ENCODE assay signal across 10 cellular contexts in the genomic region with DNA sequence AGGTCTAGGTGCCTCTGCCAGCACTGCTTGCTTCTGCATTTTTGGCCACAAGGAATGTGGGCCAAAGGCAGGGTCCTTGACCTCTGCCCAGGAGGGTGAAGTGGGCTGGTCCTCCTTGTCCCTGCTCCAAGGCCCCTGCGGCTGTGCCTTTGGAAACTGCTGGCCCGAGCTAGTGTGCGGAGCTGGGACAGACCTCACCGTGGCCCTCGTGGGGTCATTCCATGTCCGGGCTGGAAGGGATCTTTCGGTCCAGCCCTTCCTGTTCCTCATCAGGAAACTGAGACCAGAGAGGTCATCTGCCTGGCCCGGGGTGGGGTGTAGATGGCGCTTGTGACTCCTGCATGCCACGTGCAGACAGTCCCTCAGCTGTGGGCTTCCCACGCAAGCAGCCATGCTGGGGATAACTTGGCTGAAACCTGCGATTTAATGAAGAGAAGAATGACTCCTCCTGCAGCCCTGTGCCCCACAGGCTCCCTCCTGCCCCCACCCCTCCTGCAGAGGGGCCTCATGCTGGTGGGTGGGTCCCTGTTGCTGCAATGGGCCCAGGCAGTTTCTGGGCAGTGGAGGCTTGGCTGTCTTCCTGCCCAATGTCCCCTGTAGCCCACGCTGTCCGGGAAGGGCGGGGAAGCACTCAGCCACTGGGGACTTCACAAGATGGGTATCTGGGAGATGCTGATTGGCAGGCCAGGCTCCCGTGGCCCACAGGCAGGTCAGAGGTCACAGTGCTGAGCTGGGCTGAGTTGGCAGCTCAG.
DNase-seq lines count a peak whose midpoint lies in the region; ATAC-seq, FAIRE-seq and TF ChIP-seq lines count a peak whose summit lies in the region.
"Had no signal": no experiment of that assay in that cellular context is flagged by ENCODE, and none has a peak within 500 bp of the region (broad histone marks: within the 10 kb centered on the region; RNA-seq: fewer than 3 reads in every experiment).

No MANE protein-coding gene starts in this region.

- BruUV-seq in K562 (replicated peaks; lab: Mats Ljungman, UMichigan) = no TSS peak

- POLR2A ChIA-PET in K562 (lab: Yijun Ruan, JAX) = no interaction called here

- H3K4me2 ChIP-seq in KMS-11 (peak overlapping the region; percentile 98; the same call in 1 of the 2 replicates), K562 (ENCODE audit: insufficient read depth, low read length) (no peak overlapping the region)

- no peak overlapping the region; the same call in 1 of the 2 replicates for H3K27ac ChIP-seq in KMS-11
- H3K27ac ChIP-seq in K562 (ENCODE audit: extremely low read depth, low read depth, low read length) = no peak overlapping the region

- H3K9ac ChIP-seq in KMS-11 = no peak overlapping the region
- H3K9ac ChIP-seq in K562 (ENCODE audit: insufficient read depth in 1 of 2, low read depth in 2 of 2, low read length in 2 of 2) = peak overlapping the region in 1 of 2 experiments; percentile 70; a peak in 2 of 4 replicates

- no peak for TF ChIP-seq POLR2A in K562 (conservative IDR thresholded peaks at IDR 0.05)

- H3K27me3 ChIP-seq in KMS-11 (ENCODE audit: insufficient read depth, low read depth) (no peaks in the 10 kb centered on the region), K562 (ENCODE audit: control insufficient read depth in 2 of 2, insufficient read depth in 2 of 2, low read length in 2 of 2) (no peaks in the 10 kb centered on the region)

- peaks cover 8% of the 10 kb centered on the region for H3K9me1 ChIP-seq in K562 (ENCODE audit: control insufficient read depth, insufficient read depth, low read length)

- no peaks in the 10 kb centered on the region; the same call in 1 of the 2 replicates for H3K36me3 ChIP-seq in KMS-11 (ENCODE audit: insufficient read depth)
- H3K36me3 ChIP-seq in K562 (ENCODE audit: control insufficient read depth, insufficient read depth, low read length) = peaks cover 6% of the 10 kb centered on the region; the same call in 1 of the 3 replicates
- H3K36me3 ChIP-seq in mucosa of descending colon (ENCODE audit: low read depth) = no peaks in the 10 kb centered on the region

- H3K9me3 Mint-ChIP-seq in stimulated activated naive B cell treated with anti-CD40 and anti-IgM and Interleukin-4, amounts not matched to agents 10 μg/mL and 1 μg/mL and 100 μg/mL, for 72 hours = no peaks in the 10 kb centered on the region

- H3K36me3 Mint-ChIP-seq in stimulated activated naive B cell treated with anti-CD40 and anti-IgM and Interleukin-4, amounts not matched to agents 10 μg/mL and 1 μg/mL and 100 μg/mL, for 72 hours = peaks cover 0 to 11% of the 10 kb centered on the region in 2 donors

- peaks cover 47 to 61% of the 10 kb centered on the region in 2 donors for H3K4me1 Mint-ChIP-seq in stimulated activated naive B cell treated with anti-CD40 and anti-IgM and Interleukin-4, amounts not matched to agents 10 μg/mL and 1 μg/mL and 100 μg/mL, for 72 hours

- H3K27me3 Mint-ChIP-seq in stimulated activated naive B cell treated with anti-CD40 and anti-IgM and Interleukin-4, amounts not matched to agents 10 μg/mL and 1 μg/mL and 100 μg/mL, for 72 hours = no peaks in the 10 kb centered on the region

- in situ Hi-C loops in K562 (cut with MboI) = no loop called here

- H3K27ac Mint-ChIP-seq in stimulated activated naive B cell treated with anti-CD40 and anti-IgM and Interleukin-4, amounts not matched to agents 10 μg/mL and 1 μg/mL and 100 μg/mL, for 72 hours = peak overlapping the region; percentile 42

- peaks cover 66% of the 10 kb centered on the region for H3K4me1 ChIP-seq in KMS-11 (ENCODE audit: low read depth, poor library complexity, severe bottlenecking)
- peaks cover 37 to 75% of the 10 kb centered on the region in 2 experiments for H3K4me1 ChIP-seq in K562 (replicated peaks in 1 of 2; ENCODE audit: control insufficient read depth in 2 of 2, insufficient read depth in 2 of 2, low read length in 2 of 2)
- peaks cover 43% of the 10 kb centered on the region for H3K4me1 ChIP-seq in mucosa of descending colon (ENCODE audit: low read depth)

- H3K9me3 ChIP-seq in K562 (replicated peaks; ENCODE audit: control insufficient read depth, insufficient read depth, low read depth, low read length) = no peaks in the 10 kb centered on the region
- H3K9me3 ChIP-seq in mucosa of descending colon = no peaks in the 10 kb centered on the region

- no peak for TF ChIP-seq EP300 in K562 (IDR thresholded peaks at IDR 0.05; ENCODE audit: low read length)

- WGBS in K562 (ENCODE audit: insufficient coverage, low coverage, missing lambda C conversion rate) = 55% methylated on average over 15 of the region's 16 CpGs

- ATAC-seq in K562 (peak; percentile 38), left lobe of liver (peak; percentile 58), mucosa of descending colon (no peak), HG03097 (IDR thresholded peaks at IDR 0.05; ENCODE audit: low FRiP score, unreplicated experiment) (no peak), HG03342 (IDR thresholded peaks at IDR 0.05; ENCODE audit: unreplicated experiment) (no peak)
- no peak for ATAC-seq in stimulated activated naive B cell treated with anti-CD40 and anti-IgM and Interleukin-4, amounts not matched to agents 10 μg/mL and 1 μg/mL and 100 μg/mL, for 72 hours (replicated peaks)

- TF ChIP-seq CTCF in KMS-11 (conservative IDR thresholded peaks at IDR 0.05; ENCODE audit: low read depth, low read length) (no peak), K562 (IDR thresholded peaks at IDR 0.05 in 2 of 3, conservative IDR thresholded peaks at IDR 0.05 in 1 of 3; ENCODE audit: insufficient read depth in 2 of 3, low read depth in 1 of 3, low read length in 3 of 3) (no peak), mucosa of descending colon (IDR thresholded peaks at IDR 0.05) (no peak)

- H3K79me2 ChIP-seq in KMS-11 (ENCODE audit: insufficient read depth, low read depth) (peaks cover 92% of the 10 kb centered on the region), K562 (ENCODE audit: control insufficient read depth, insufficient read depth, low read length) (peaks cover 54% of the 10 kb centered on the region)

- DNase-seq in K562 (ENCODE audit: extremely low read depth in 1 of 4, low spot score in 3 of 4) = peak; percentile 43 to 67 (median 56)
- peak; percentile 90 for DNase-seq in left lobe of liver (ENCODE audit: low spot score)
- no peak for DNase-seq in stimulated activated naive B cell treated with anti-CD40 and anti-IgM and Interleukin-4, amounts not matched to agents 10 μg/mL and 1 μg/mL and 100 μg/mL, for 72 hours
- DNase-seq in mucosa of descending colon = no peak
- no peak for DNase-seq in AG08395 (ENCODE audit: low spot score)
- DNase-seq: NCI-H524 treated with DMSO at 0.1 percent for 48 hours; stimulated activated CD4-positive, alpha-beta T cell treated with anti-CD3 and anti-CD28 coated beads, Interleukin-4, amount 100 ng/mL, for 24 hours had no signal

- no peak for FAIRE-seq in K562 (lab: Jason Lieb, UNC)

- intact Hi-C loops in K562 (cut with micrococcal nuclease) = no loop called here
- intact Hi-C loops in mucosa of descending colon (cut with DNase I, micrococcal nuclease) = no loop called here

- H4K20me1 ChIP-seq in KMS-11 (ENCODE audit: insufficient read depth) (0 out of 2 replicates have a peak, but pooled peaks cover 6% of the 10 kb centered on the region), K562 (replicated peaks; ENCODE audit: control insufficient read depth, insufficient read depth, low read length) (peaks cover 66% of the 10 kb centered on the region)

- H3K4me3 ChIP-seq in KMS-11 (IDR thresholded peaks at IDR 0.05; ENCODE audit: insufficient read depth, low read depth, low read length) (no peak overlapping the region), K562 (no peak overlapping the region), mucosa of descending colon (no peak overlapping the region)

- H2AFZ ChIP-seq in KMS-11 (ENCODE audit: low read depth) = no peak overlapping the region
- H2AFZ ChIP-seq in K562 (ENCODE audit: low read depth, low read length) = no peak overlapping the region

- CTCF ChIA-PET in K562 (lab: Yijun Ruan, JAX; ENCODE audit: low intra/inter-chr PET ratio) = no interaction called here

- H3K4me3 Mint-ChIP-seq in stimulated activated naive B cell treated with anti-CD40 and anti-IgM and Interleukin-4, amounts not matched to agents 10 μg/mL and 1 μg/mL and 100 μg/mL, for 72 hours = no peak overlapping the region

- no peak for TF ChIP-seq RAD21 in K562 (CRISPR knock-in tag; conservative IDR thresholded peaks at IDR 0.05 in 1 of 2, IDR thresholded peaks at IDR 0.05 in 1 of 2)

TF ChIP-seq in K562, 482 proteins besides CTCF, POLR2A, EP300 and RAD21 (continues in another document):
- TF ChIP-seq, protein P1, sequence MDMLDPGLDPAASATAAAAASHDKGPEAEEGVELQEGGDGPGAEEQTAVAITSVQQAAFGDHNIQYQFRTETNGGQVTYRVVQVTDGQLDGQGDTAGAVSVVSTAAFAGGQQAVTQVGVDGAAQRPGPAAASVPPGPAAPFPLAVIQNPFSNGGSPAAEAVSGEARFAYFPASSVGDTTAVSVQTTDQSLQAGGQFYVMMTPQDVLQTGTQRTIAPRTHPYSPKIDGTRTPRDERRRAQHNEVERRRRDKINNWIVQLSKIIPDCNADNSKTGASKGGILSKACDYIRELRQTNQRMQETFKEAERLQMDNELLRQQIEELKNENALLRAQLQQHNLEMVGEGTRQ (CRISPR knock-in tag; IDR thresholded peaks at IDR 0.05) = peak; percentile 62
- no peak for TF ChIP-seq ARHGAP35 (IDR thresholded peaks at IDR 0.05; ENCODE audit: partially characterized antibody)
- no peak for TF ChIP-seq GATAD2B (IDR thresholded peaks at IDR 0.05; ENCODE audit: borderline replicate concordance)
- TF ChIP-seq ERF (CRISPR knock-in tag; IDR thresholded peaks at IDR 0.05) = no peak
- TF ChIP-seq GABPB1 (CRISPR knock-in tag; IDR thresholded peaks at IDR 0.05) = no peak
- TF ChIP-seq, protein P2, sequence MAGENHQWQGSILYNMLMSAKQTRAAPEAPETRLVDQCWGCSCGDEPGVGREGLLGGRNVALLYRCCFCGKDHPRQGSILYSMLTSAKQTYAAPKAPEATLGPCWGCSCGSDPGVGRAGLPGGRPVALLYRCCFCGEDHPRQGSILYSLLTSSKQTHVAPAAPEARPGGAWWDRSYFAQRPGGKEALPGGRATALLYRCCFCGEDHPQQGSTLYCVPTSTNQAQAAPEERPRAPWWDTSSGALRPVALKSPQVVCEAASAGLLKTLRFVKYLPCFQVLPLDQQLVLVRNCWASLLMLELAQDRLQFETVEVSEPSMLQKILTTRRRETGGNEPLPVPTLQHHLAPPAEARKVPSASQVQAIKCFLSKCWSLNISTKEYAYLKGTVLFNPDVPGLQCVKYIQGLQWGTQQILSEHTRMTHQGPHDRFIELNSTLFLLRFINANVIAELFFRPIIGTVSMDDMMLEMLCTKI (IDR thresholded peaks at IDR 0.05; ENCODE audit: partially characterized antibody) = no peak
- 0 out of 2 replicates have a peak, but pooled peaks have one; percentile 8 for TF ChIP-seq EGR1 (conservative IDR thresholded peaks at IDR 0.05)
- TF ChIP-seq ZNF830 (CRISPR knock-in tag; IDR thresholded peaks at IDR 0.05) = no peak
- TF ChIP-seq TFAM (CRISPR knock-in tag; conservative IDR thresholded peaks at IDR 0.05) = no peak
- no peak for TF ChIP-seq FOXA1 (IDR thresholded peaks at IDR 0.05; ENCODE audit: borderline replicate concordance)
- TF ChIP-seq ZKSCAN8 (CRISPR knock-in tag; IDR thresholded peaks at IDR 0.05) = no peak
- TF ChIP-seq TSC22D4 (tag; IDR thresholded peaks at IDR 0.05) = no peak

Comparison
In these comparisons a context has a peak if more than half of its experiments do, and no peak if none do; other contexts are left out.
1. ATAC-seq: peak in K562 (single experiment) and left lobe of liver (single experiment); none in stimulated activated naive B cell treated with anti-CD40 and anti-IgM and Interleukin-4, amounts not matched to agents 10 μg/mL and 1 μg/mL and 100 μg/mL, for 72 hours (0 of 2), mucosa of descending colon (single experiment), HG03097 (single experiment) and HG03342 (single experiment).
2. DNase-seq: peak in K562 (4 of 4) and left lobe of liver (single experiment); none in stimulated activated naive B cell treated with anti-CD40 and anti-IgM and Interleukin-4, amounts not matched to agents 10 μg/mL and 1 μg/mL and 100 μg/mL, for 72 hours (single experiment), mucosa of descending colon (0 of 3) and AG08395 (single experiment).